Comparison of ENCODE assay signal across 12 cellular contexts in the genomic region with DNA sequence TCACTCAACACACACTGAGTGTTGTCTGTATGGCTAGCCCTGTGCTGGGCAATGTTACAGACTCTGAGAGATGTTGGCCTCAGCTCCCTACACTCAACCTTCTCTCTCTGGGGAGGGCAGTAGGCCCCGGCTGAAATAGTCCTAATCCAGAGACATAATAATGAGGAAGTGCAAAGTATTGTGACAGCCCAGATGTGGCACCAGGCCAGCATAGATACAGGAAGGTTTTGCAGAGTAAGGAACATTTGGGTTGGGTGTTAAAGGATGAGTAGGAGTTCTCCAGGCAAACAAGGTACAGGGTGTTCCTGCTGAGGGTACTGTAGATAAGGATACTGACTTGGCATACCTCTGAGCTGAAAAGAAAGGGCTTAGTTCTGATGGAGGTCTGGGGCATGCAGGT. TPM values are rescaled to one million over a fixed set of nuclear protein-coding genes. Genes with fewer than 3 reads are reported as not detected.
A peak's percentile ranks its signal among the peaks of the same experiment; 100 is the strongest.
DNase-seq lines count a peak whose midpoint lies in the region; ATAC-seq and TF ChIP-seq lines count a peak whose summit lies in the region.
"Had no signal": no experiment of that assay in that cellular context is flagged by ENCODE, and none has a peak within 500 bp of the region (broad histone marks: within the 10 kb centered on the region; RNA-seq: fewer than 3 reads in every experiment).

No MANE protein-coding gene starts in this region.

- intact Hi-C loops in right cardiac atrium (cut with DNase I): loop anchor here in 1 of 4 donors (5.0 kb wide), 1 partner anchor 36 kb away; no protein-coding TSS in a partner anchor

- no peak overlapping the region for H2BK120ac ChIP-seq in mesendoderm (ENCODE audit: low read depth, low read length)

- no peaks in the 10 kb centered on the region for H3K27me3 Mint-ChIP-seq in CD8-positive, alpha-beta memory T cell
- peaks cover 0 to 5% of the 10 kb centered on the region in 2 donors for H3K27me3 Mint-ChIP-seq in T-cell

- H3K4me1 ChIP-seq in CD8-positive, alpha-beta memory T cell (ENCODE audit: insufficient read depth, low read length): peaks cover 18% of the 10 kb centered on the region
- H3K4me1 ChIP-seq in right cardiac atrium (ENCODE audit: control insufficient read depth, insufficient read depth, low read length) (peaks cover 3% of the 10 kb centered on the region), mesendoderm (ENCODE audit: control insufficient read depth, low read depth, low read length) (no peaks in the 10 kb centered on the region), BE2C (peaks cover 4% of the 10 kb centered on the region; the same call in 1 of the 2 replicates)

- peaks cover 41 to 57% (median 49%) of the 10 kb centered on the region in 3 donors for H3K4me1 Mint-ChIP-seq in CD8-positive, alpha-beta memory T cell
- H3K4me1 Mint-ChIP-seq in T-cell: peaks cover 41 to 55% (median 44%) of the 10 kb centered on the region in 3 donors

- POLR2A ChIA-PET in CD8-positive, alpha-beta memory T cell (lab: Charles Lee): interaction anchor here (0.8 kb wide), 1 partner anchor 12 kb away, joined by 3 read pairs; no protein-coding TSS in a partner anchor
- POLR2A ChIA-PET in T-cell (lab: Charles Lee): interaction anchor here in 1 of 2 donors (0.6 kb wide), 1 partner anchor 388 kb away, joined by 4 read pairs; no protein-coding TSS in a partner anchor

- H3K9me3 ChIP-seq in CD8-positive, alpha-beta memory T cell (ENCODE audit: low read length): no peaks in the 10 kb centered on the region
- H3K9me3 ChIP-seq in right cardiac atrium (ENCODE audit: control insufficient read depth, low read length) (no peaks in the 10 kb centered on the region), BE2C (no peaks in the 10 kb centered on the region)
- H3K9me3 ChIP-seq: esophagus squamous epithelium, uterus had no signal

- DNase-seq in AML-193 (lab: John Stamatoyannopoulos, UW) (peak; percentile 86), T-cell (no peak), right cardiac atrium (peak; percentile 57 to 86 (median 79)), HuH-7 (ENCODE audit: low spot score) (no peak), mesendoderm (no peak), BE2C (no peak), cerebellar cortex (ENCODE audit: low spot score) (no peak)
- DNase-seq in CD8-positive, alpha-beta memory T cell: no peak
- DNase-seq: activated CD8-positive, alpha-beta memory T cell treated with anti-CD3 and anti-CD28 coated beads, Interleukin-2, amount 10 ng/mL, durations not matched to agents 7 days and 5 days; esophagus squamous epithelium; uterus had no signal

- no peak overlapping the region for H3K27ac ChIP-seq in CD8-positive, alpha-beta memory T cell (ENCODE audit: low read depth, low read length)
- H3K27ac ChIP-seq in right cardiac atrium (ENCODE audit: low read length) (no peak overlapping the region), mesendoderm (ENCODE audit: low read depth, low read length) (no peak overlapping the region)
- H3K27ac ChIP-seq: esophagus squamous epithelium, SJSA1 had no signal

- H4K5ac ChIP-seq in mesendoderm (ENCODE audit: low read length): no peak overlapping the region

- peak overlapping the region; percentile 46 to 89 (median 73) for H3K4me3 Mint-ChIP-seq in CD8-positive, alpha-beta memory T cell
- H3K4me3 Mint-ChIP-seq in T-cell: peak overlapping the region; percentile 57 to 84 (median 71)
- H3K4me3 Mint-ChIP-seq: activated CD8-positive, alpha-beta memory T cell treated with anti-CD3 and anti-CD28 coated beads, Interleukin-2, amount 10 ng/mL, durations not matched to agents 7 days and 5 days had no signal

- H3K79me1 ChIP-seq in mesendoderm (ENCODE audit: low read length): no peaks in the 10 kb centered on the region

- no peaks in the 10 kb centered on the region for H3K27me3 ChIP-seq in CD8-positive, alpha-beta memory T cell (ENCODE audit: insufficient read depth, low read length, poor library complexity, severe bottlenecking)
- H3K27me3 ChIP-seq in right cardiac atrium (ENCODE audit: control insufficient read depth, insufficient read depth) (no peaks in the 10 kb centered on the region), mesendoderm (ENCODE audit: insufficient read depth, low read length, poor library complexity) (peaks cover 7% of the 10 kb centered on the region), BE2C (no peaks in the 10 kb centered on the region)
- H3K27me3 ChIP-seq: uterus had no signal

- peak overlapping the region in 6 of 8 donors; percentile 28 to 87 (median 47) for H3K27ac Mint-ChIP-seq in CD8-positive, alpha-beta memory T cell
- H3K27ac Mint-ChIP-seq in T-cell: peak overlapping the region; percentile 44 to 48
- H3K27ac Mint-ChIP-seq: activated CD8-positive, alpha-beta memory T cell treated with anti-CD3 and anti-CD28 coated beads, Interleukin-2, amount 10 ng/mL, durations not matched to agents 7 days and 5 days had no signal

- no peak overlapping the region for H3K4ac ChIP-seq in mesendoderm (ENCODE audit: low read depth, low read length)

- CTCF ChIA-PET in CD8-positive, alpha-beta memory T cell (lab: Charles Lee): interaction anchor here (1.2 kb wide), 1 partner anchor 19 kb away, joined by 6 read pairs; no protein-coding TSS in a partner anchor
- CTCF ChIA-PET in T-cell (lab: Charles Lee): no interaction called here

- H2BK15ac ChIP-seq in mesendoderm (replicated peaks; ENCODE audit: low read depth): no peak overlapping the region

- no peaks in the 10 kb centered on the region for H3K36me3 ChIP-seq in CD8-positive, alpha-beta memory T cell (ENCODE audit: insufficient read depth, low read length)
- no peaks in the 10 kb centered on the region for H3K36me3 ChIP-seq in mesendoderm (ENCODE audit: control insufficient read depth, insufficient read depth, low read length)
- no peaks in the 10 kb centered on the region for H3K36me3 ChIP-seq in BE2C
- H3K36me3 ChIP-seq: esophagus squamous epithelium, uterus had no signal

- no peak overlapping the region for H2AK5ac ChIP-seq in mesendoderm (ENCODE audit: low read length)

- H4K8ac ChIP-seq in mesendoderm (ENCODE audit: low read depth, low read length): no peak overlapping the region

- ATAC-seq in T-cell (replicated peaks in 1 of 4): no peak
- ATAC-seq in right cardiac atrium: no peak
- ATAC-seq: activated CD8-positive, alpha-beta memory T cell treated with anti-CD3 and anti-CD28 coated beads, Interleukin-2, amount 10 ng/mL, durations not matched to agents 7 days and 5 days had no signal

- H3K79me2 ChIP-seq in mesendoderm (ENCODE audit: control insufficient read depth, insufficient read depth, low read length): no peaks in the 10 kb centered on the region

- H3K36me3 Mint-ChIP-seq in CD8-positive, alpha-beta memory T cell: peaks cover 0 to 3% (median 0%) of the 10 kb centered on the region in 3 donors
- no peaks in the 10 kb centered on the region for H3K36me3 Mint-ChIP-seq in T-cell
- H3K36me3 Mint-ChIP-seq: activated CD8-positive, alpha-beta memory T cell treated with anti-CD3 and anti-CD28 coated beads, Interleukin-2, amount 10 ng/mL, durations not matched to agents 7 days and 5 days had no signal

- H3K4me2 ChIP-seq in mesendoderm (ENCODE audit: low read length): no peak overlapping the region

- no peak overlapping the region for H3K9ac ChIP-seq in mesendoderm (ENCODE audit: low read length)

- 29% methylated on average over 1 of the region's 1 CpG for WGBS in right cardiac atrium
- WGBS in mesendoderm (ENCODE audit: extremely low coverage, insufficient coverage, low lambda C conversion rate): no CpG with 5 or more reads among the region's 1 CpG

- H3K56ac ChIP-seq in mesendoderm (ENCODE audit: low read length): no peak overlapping the region

- no peak overlapping the region for H2BK5ac ChIP-seq in mesendoderm (ENCODE audit: low read length)

- no peak overlapping the region for H3K4me3 ChIP-seq in CD8-positive, alpha-beta memory T cell (ENCODE audit: low read length)
- no peak overlapping the region for H3K4me3 ChIP-seq in right cardiac atrium (ENCODE audit: low read length)
- H3K4me3 ChIP-seq in mesendoderm (ENCODE audit: low read length): no peak overlapping the region
- no peak overlapping the region for H3K4me3 ChIP-seq in BE2C (ENCODE audit: low read depth, low read length)
- H3K4me3 ChIP-seq: esophagus squamous epithelium, SJSA1, uterus had no signal

- H3K18ac ChIP-seq in mesendoderm (ENCODE audit: low read length): no peak overlapping the region

- H3K23ac ChIP-seq in mesendoderm (ENCODE audit: low read length): no peak overlapping the region

- no peak for TF ChIP-seq CTCF in BE2C (IDR thresholded peaks at IDR 0.05; ENCODE audit: low read depth, low read length)

- no peaks in the 10 kb centered on the region for H3K9me3 Mint-ChIP-seq in CD8-positive, alpha-beta memory T cell
- no peaks in the 10 kb centered on the region for H3K9me3 Mint-ChIP-seq in T-cell

RNA-seq across cellular contexts. Expression of gene LIN7B, which starts 2.4 kb away (rescaled TPM):
- total RNA-seq in CD8-positive, alpha-beta memory T cell: 1 to 10 TPM; 4.0 to 5.1 TPM
- 8.1 TPM for polyA plus RNA-seq in CD8-positive, alpha-beta memory T cell
- total RNA-seq in T-cell (10 to 100 TPM in 3 of 5 donors, 1 to 10 TPM in 2; 8.1 to 17.8 (median 12.9) TPM), right cardiac atrium (10 to 100 TPM; 18.0 to 23.6 (median 19.7) TPM)
- 33.4 TPM for polyA plus RNA-seq in right cardiac atrium
- 1.2 TPM for polyA plus RNA-seq in mesendoderm (2013, experiment 1 of 2)
- 1.3 TPM for polyA plus RNA-seq in mesendoderm (2013, experiment 2 of 2)
- polyA plus RNA-seq in BE2C (2012; ENCODE audit: insufficient read depth, insufficient read length, low read depth): 22.0 TPM

RNA-seq across cellular contexts. Expression of gene C19orf73, which starts 2.4 kb away (rescaled TPM):
- 1 to 10 TPM; 1.4 to 2.5 TPM for total RNA-seq in CD8-positive, alpha-beta memory T cell
- polyA plus RNA-seq in CD8-positive, alpha-beta memory T cell: 3.1 TPM
- total RNA-seq in T-cell (1 to 10 TPM; 2.1 to 3.7 (median 2.5) TPM), right cardiac atrium (1 to 10 TPM; 1.2 to 2.1 (median 1.7) TPM)
- 3.3 TPM for polyA plus RNA-seq in right cardiac atrium
- polyA plus RNA-seq in mesendoderm (2013, experiment 1 of 2): 1.5 TPM
- polyA plus RNA-seq in mesendoderm (2013, experiment 2 of 2): 1.4 TPM
- polyA plus RNA-seq in BE2C (2012; ENCODE audit: insufficient read depth, insufficient read length, low read depth): 1.3 TPM
- total RNA-seq: uterus had no signal

RNA-seq across cellular contexts. Expression of gene PPFIA3, which starts 2.8 kb away (rescaled TPM):
- 1 to 10 TPM; 3.2 to 3.3 TPM for total RNA-seq in CD8-positive, alpha-beta memory T cell
- 0.56 TPM for polyA plus RNA-seq in CD8-positive, alpha-beta memory T cell
- total RNA-seq in T-cell: 1 to 10 TPM; 3.8 to 4.7 (median 4.1) TPM
- total RNA-seq in right cardiac atrium: 10 to 100 TPM in 3 of 4 donors, 1 to 10 TPM in 1; 9.5 to 11.9 (median 10.9) TPM
- polyA plus RNA-seq in right cardiac atrium: 13.2 TPM
- polyA plus RNA-seq in mesendoderm (2013, experiment 1 of 2): 7.1 TPM
- polyA plus RNA-seq in mesendoderm (2013, experiment 2 of 2): 6.1 TPM
- 44.4 TPM for polyA plus RNA-seq in BE2C (2012; ENCODE audit: insufficient read depth, insufficient read length, low read depth)

RNA-seq across cellular contexts. Expression of gene SNRNP70, which starts 31.3 kb away (rescaled TPM):
- 100 to 1,000 TPM; 210 to 221 TPM for total RNA-seq in CD8-positive, alpha-beta memory T cell
- 66.2 TPM for polyA plus RNA-seq in CD8-positive, alpha-beta memory T cell
- total RNA-seq in T-cell (100 to 1,000 TPM; 406 to 704 (median 645) TPM), right cardiac atrium (100 to 1,000 TPM; 117 to 146 (median 132) TPM)
- 144 TPM for polyA plus RNA-seq in right cardiac atrium
- polyA plus RNA-seq in mesendoderm (2013, experiment 1 of 2): 320 TPM
- polyA plus RNA-seq in mesendoderm (2013, experiment 2 of 2): 313 TPM
- 206 TPM for polyA plus RNA-seq in BE2C (2012; ENCODE audit: insufficient read depth, insufficient read length, low read depth)

RNA-seq across cellular contexts. Expression of gene HRC, which starts 38.7 kb away (rescaled TPM):
- total RNA-seq in CD8-positive, alpha-beta memory T cell: not detected
- polyA plus RNA-seq in CD8-positive, alpha-beta memory T cell: not detected
- total RNA-seq in T-cell (not detected), right cardiac atrium (100 to 1,000 TPM; 505 to 682 (median 577) TPM)
- 712 TPM for polyA plus RNA-seq in right cardiac atrium
- polyA plus RNA-seq in mesendoderm (2013, experiment 1 of 2): 0.88 TPM
- polyA plus RNA-seq in mesendoderm (2013, experiment 2 of 2): 0.74 TPM
- polyA plus RNA-seq in BE2C (2012; ENCODE audit: insufficient read depth, insufficient read length, low read depth): 0.22 TPM
- total RNA-seq: activated CD8-positive, alpha-beta memory T cell treated with anti-CD3 and anti-CD28 coated beads, Interleukin-2, amount 10 ng/mL, durations not matched to agents 7 days and 5 days; SJSA1 had no signal

Comparison
In these comparisons a context has a peak if more than half of its experiments do, and no peak if none do; other contexts are left out.
1. DNase-seq: peak in AML-193 (2 of 2) and right cardiac atrium (3 of 3); none in CD8-positive, alpha-beta memory T cell (0 of 5), T-cell (0 of 34), HuH-7 (single experiment), mesendoderm (single experiment), BE2C (single experiment) and cerebellar cortex (single experiment).